In the genomic region with DNA sequence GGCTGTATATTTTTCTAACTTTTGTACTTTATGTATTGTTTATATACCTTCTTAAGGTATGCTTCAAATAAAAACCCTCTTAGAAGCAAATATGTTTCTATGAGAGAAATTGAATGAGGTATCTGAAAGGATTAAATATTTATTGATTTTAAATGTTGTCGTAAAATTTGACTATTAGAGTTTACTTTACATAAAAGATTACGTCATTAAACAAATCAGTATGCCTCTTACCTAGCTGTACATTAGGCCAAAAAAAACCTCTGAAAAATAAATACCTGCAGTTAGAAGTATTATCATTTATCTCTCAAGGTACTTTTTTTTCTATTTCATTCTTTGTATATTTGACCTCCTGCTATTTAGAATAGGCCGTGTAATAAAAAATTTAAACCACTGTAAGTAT, we compare ENCODE assay signal across 22 cellular contexts.
DNase-seq lines count a peak whose midpoint lies in the region; ATAC-seq, FAIRE-seq and TF ChIP-seq lines count a peak whose summit lies in the region.
"Had no signal": no experiment of that assay in that cellular context is flagged by ENCODE, and none has a peak within 500 bp of the region (broad histone marks: within the 10 kb centered on the region; RNA-seq: fewer than 3 reads in every experiment).

No MANE protein-coding gene starts in this region.

- no peak for ATAC-seq in GM18517 (IDR thresholded peaks at IDR 0.05; ENCODE audit: unreplicated experiment)

- FAIRE-seq in frontal cortex (lab: Jason Lieb, UNC): peak; percentile 42
- FAIRE-seq: GM12891 had no signal

- CTCF ChIA-PET in HEK293 (lab: Yijun Ruan, JAX): no interaction called here

- no peaks in the 10 kb centered on the region for H3K9me3 ChIP-seq in HEK293 (ENCODE audit: control insufficient read depth, insufficient read depth, low read depth, low read length)
- H3K9me3 ChIP-seq: BE2C, BLaER1 had no signal

- H3K36me3 ChIP-seq in HEK293 (ENCODE audit: control insufficient read depth in 2 of 2, insufficient read depth in 1 of 2, low read length in 2 of 2): no peaks in the 10 kb centered on the region
- H3K36me3 ChIP-seq: BE2C, BLaER1 had no signal

- DNase-seq in HS-5 (ENCODE audit: low read depth) (peak; percentile 1), frontal cortex (ENCODE audit: low spot score in 2 of 2) (no peak), NCI-H187 treated with DMSO at 0.1 percent for 48 hours (lab: John Stamatoyannopoulos, UW) (no peak)
- DNase-seq: 8988T; ACHN; BE2C; C1 segment of cervical spinal cord; CD4-positive, alpha-beta memory T cell; CD4-positive, CD25-positive, alpha-beta regulatory T cell; CD8-positive, alpha-beta memory T cell; COR-L47; DMS 273 treated with DMSO at 0.1 percent for 48 hours; DMS153; DMS53; DMS79; DND-41; EL; GDM1 had no signal

- no peak overlapping the region for H3K27ac ChIP-seq in HEK293 (ENCODE audit: extremely low read depth, low read depth, low read length)
- H3K27ac ChIP-seq: BLaER1 had no signal

- no peaks in the 10 kb centered on the region for H3K4me1 ChIP-seq in HEK293 (ENCODE audit: control insufficient read depth, insufficient read depth, low read length)
- H3K4me1 ChIP-seq: BE2C, BLaER1 had no signal

- TF ChIP-seq CTCF in HEK293 (tag by site-specific recombination; IDR thresholded peaks at IDR 0.05): no peak

- POLR2A ChIA-PET in HEK293 (lab: Yijun Ruan, JAX): no interaction called here

- no peak overlapping the region for H3K4me3 ChIP-seq in HEK293 (ENCODE audit: low read depth, low read length)
- H3K4me3 ChIP-seq: BLaER1 had no signal

TF ChIP-seq in HEK293, 187 proteins besides CTCF, POLR2A, EP300 and RAD21:
- TF ChIP-seq, protein P1, sequence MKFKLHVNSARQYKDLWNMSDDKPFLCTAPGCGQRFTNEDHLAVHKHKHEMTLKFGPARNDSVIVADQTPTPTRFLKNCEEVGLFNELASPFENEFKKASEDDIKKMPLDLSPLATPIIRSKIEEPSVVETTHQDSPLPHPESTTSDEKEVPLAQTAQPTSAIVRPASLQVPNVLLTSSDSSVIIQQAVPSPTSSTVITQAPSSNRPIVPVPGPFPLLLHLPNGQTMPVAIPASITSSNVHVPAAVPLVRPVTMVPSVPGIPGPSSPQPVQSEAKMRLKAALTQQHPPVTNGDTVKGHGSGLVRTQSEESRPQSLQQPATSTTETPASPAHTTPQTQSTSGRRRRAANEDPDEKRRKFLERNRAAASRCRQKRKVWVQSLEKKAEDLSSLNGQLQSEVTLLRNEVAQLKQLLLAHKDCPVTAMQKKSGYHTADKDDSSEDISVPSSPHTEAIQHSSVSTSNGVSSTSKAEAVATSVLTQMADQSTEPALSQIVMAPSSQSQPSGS (tag by site-specific recombination; IDR thresholded peaks at IDR 0.05; ENCODE audit: low read depth): peak; percentile 65
- TF ChIP-seq BCL11A (tag by site-specific recombination; IDR thresholded peaks at IDR 0.05; ENCODE audit: low read depth): no peak
